Comparison of ENCODE assay signal across 12 cellular contexts in genomic region chr14:88849717-88850116, GRCh38.
"Had no signal": no experiment of that assay in that cellular context is flagged by ENCODE, and none has a peak within 500 bp of the region (broad histone marks: within the 10 kb centered on the region; RNA-seq: fewer than 3 reads in every experiment).

No MANE protein-coding gene starts in this region.

- ATAC-seq: lower lobe of right lung, pancreas had no signal

- DNase-seq: activated B cell treated with CpG ODN at 0.5 μM for 24 hours; activated CD4-positive, alpha-beta T cell treated with anti-CD3 and anti-CD28 coated beads, Interleukin-2, amount 10 ng/mL, durations not matched to agents 7 days and 5 days; activated CD8-positive, alpha-beta memory T cell treated with anti-CD3 and anti-CD28 coated beads for 24 hours; activated naive CD4-positive, alpha-beta T cell treated with anti-CD3 and anti-CD28 coated beads, Interleukin-2, amount 10 ng/mL, durations not matched to agents 7 days and 5 days; adrenal gland; esophagus squamous epithelium; lower lobe of right lung; midbrain; pancreas; stimulated activated CD4-positive, alpha-beta T cell treated with anti-CD3 and anti-CD28 coated beads, Interleukin-4, amount 100 ng/mL, for 4 hours had no signal

- H3K4me3 ChIP-seq: adrenal gland, esophagus squamous epithelium, hepatocyte, lower lobe of right lung, neural progenitor cell, pancreas had no signal
